Comparison of ENCODE assay signal across 8 cellular contexts in genomic region chr21:41952568-41953248, GRCh38. TPM values are rescaled to one million over a fixed set of nuclear protein-coding genes. Genes with fewer than 3 reads are reported as not detected.
DNase-seq lines count a peak whose midpoint lies in the region; ATAC-seq and TF ChIP-seq lines count a peak whose summit lies in the region.

No MANE protein-coding gene starts in this region.

- no peaks in the 10 kb centered on the region for H3K36me3 Mint-ChIP-seq in CD4-positive, alpha-beta T cell (ENCODE audit: low read depth)
- no peaks in the 10 kb centered on the region for H3K36me3 Mint-ChIP-seq in naive thymus-derived CD8-positive, alpha-beta T cell

- H3K27me3 ChIP-seq in CD4-positive, alpha-beta T cell (ENCODE audit: control insufficient read depth, insufficient read depth, low read length): no peaks in the 10 kb centered on the region
- peaks cover 32% of the 10 kb centered on the region for H3K27me3 ChIP-seq in ectodermal cell (ENCODE audit: control insufficient read depth, insufficient read depth, low read length, poor library complexity, severe bottlenecking)

- DNase-seq in CD4-positive, alpha-beta T cell: no peak
- no peak for DNase-seq in NB4 (ENCODE audit: low read depth)
- DNase-seq in naive thymus-derived CD8-positive, alpha-beta T cell: no peak
- no peak for DNase-seq in NCI-H446 (lab: John Stamatoyannopoulos, UW)
- DNase-seq in cerebellar nuclear complex (lab: John Stamatoyannopoulos, UW): no peak

- no peaks in the 10 kb centered on the region for H3K9me3 ChIP-seq in CD4-positive, alpha-beta T cell (ENCODE audit: control insufficient read depth, low read length)
- no peaks in the 10 kb centered on the region for H3K9me3 ChIP-seq in ectodermal cell (ENCODE audit: control insufficient read depth, low read length)

- WGBS in ectodermal cell, 2 experiments: 44 to 46% methylated on average over 30 of the region's 30 CpGs

- no peak for TF ChIP-seq POLR2A in NB4 (IDR thresholded peaks at IDR 0.05; ENCODE audit: extremely low read depth, insufficient read length)

- H3K27me3 Mint-ChIP-seq in CD4-positive, alpha-beta T cell: peaks cover 22% of the 10 kb centered on the region
- H3K27me3 Mint-ChIP-seq in naive thymus-derived CD8-positive, alpha-beta T cell: peaks cover 6 to 23% (median 12%) of the 10 kb centered on the region in 5 donors

- ATAC-seq in CD4-positive, alpha-beta T cell (ENCODE audit: poor library complexity): no peak
- peak; percentile 7 to 9 for ATAC-seq in naive thymus-derived CD8-positive, alpha-beta T cell
- ATAC-seq in GM19023 (IDR thresholded peaks at IDR 0.05; ENCODE audit: unreplicated experiment): no peak
- ATAC-seq in HG02759 (IDR thresholded peaks at IDR 0.05; ENCODE audit: unreplicated experiment): no peak

- H3K4me3 ChIP-seq in NB4 (ENCODE audit: low read depth, low read length): peak overlapping the region; percentile 40
- peak overlapping the region; percentile 56 for H3K4me3 ChIP-seq in ectodermal cell (ENCODE audit: insufficient read depth, low read depth, low read length)

- no peaks in the 10 kb centered on the region for H3K9me3 Mint-ChIP-seq in CD4-positive, alpha-beta T cell
- no peaks in the 10 kb centered on the region for H3K9me3 Mint-ChIP-seq in naive thymus-derived CD8-positive, alpha-beta T cell

- H3K4me1 ChIP-seq in ectodermal cell (ENCODE audit: control insufficient read depth, insufficient read depth, low read length): peaks cover 28% of the 10 kb centered on the region

- H3K27ac Mint-ChIP-seq in CD4-positive, alpha-beta T cell: no peak overlapping the region
- peak overlapping the region in 3 of 10 donors; percentile 37 to 51 (median 46) for H3K27ac Mint-ChIP-seq in naive thymus-derived CD8-positive, alpha-beta T cell

- peak overlapping the region; percentile 42 for H3K4me3 Mint-ChIP-seq in CD4-positive, alpha-beta T cell
- H3K4me3 Mint-ChIP-seq in naive thymus-derived CD8-positive, alpha-beta T cell: peak overlapping the region; percentile 52 to 78 (median 68)

- CTCF ChIA-PET in CD4-positive, alpha-beta T cell (lab: Charles Lee): no interaction called here

- no peak for TF ChIP-seq CTCF in CD4-positive, alpha-beta T cell (IDR thresholded peaks at IDR 0.05)
- no peak for TF ChIP-seq CTCF in NB4 (IDR thresholded peaks at IDR 0.05; ENCODE audit: low read depth, low read length)

- POLR2A ChIA-PET in CD4-positive, alpha-beta T cell (lab: Charles Lee): no interaction called here
- POLR2A ChIA-PET in naive thymus-derived CD8-positive, alpha-beta T cell (lab: Charles Lee): no interaction called here

- no peaks in the 10 kb centered on the region for H3K36me3 ChIP-seq in ectodermal cell (ENCODE audit: control insufficient read depth, insufficient read depth, low read length)

- intact Hi-C loops in CD4-positive, alpha-beta T cell (cut with DNase I, micrococcal nuclease): no loop called here

- peaks cover 24% of the 10 kb centered on the region for H3K4me1 Mint-ChIP-seq in CD4-positive, alpha-beta T cell (ENCODE audit: low read depth)
- peaks cover 12 to 19% (median 18%) of the 10 kb centered on the region in 4 donors for H3K4me1 Mint-ChIP-seq in naive thymus-derived CD8-positive, alpha-beta T cell

- no peak overlapping the region for H3K27ac ChIP-seq in CD4-positive, alpha-beta T cell (ENCODE audit: low read depth, low read length)
- no peak overlapping the region for H3K27ac ChIP-seq in ectodermal cell (ENCODE audit: insufficient read depth, low read depth, low read length, poor library complexity, severe bottlenecking)

RNA-seq across cellular contexts. Expression of gene C2CD2, which starts 1.1 kb away (rescaled TPM):
- 1 to 10 TPM; 8.2 to 8.8 TPM for total RNA-seq in CD4-positive, alpha-beta T cell
- polyA plus RNA-seq in ectodermal cell (2013, experiment 1 of 4): 16.8 TPM
- polyA plus RNA-seq in ectodermal cell (2013, experiment 2 of 4): 19.4 TPM
- 12.9 TPM for polyA plus RNA-seq in ectodermal cell (2013, experiment 3 of 4)
- polyA plus RNA-seq in ectodermal cell (2013, experiment 4 of 4): 15.3 TPM
- 10 to 100 TPM; 13.0 to 14.6 TPM for total RNA-seq in naive thymus-derived CD8-positive, alpha-beta T cell
- polyA plus RNA-seq in naive thymus-derived CD8-positive, alpha-beta T cell: 1 to 10 TPM; 2.4 to 3.7 (median 2.8) TPM

RNA-seq across cellular contexts. Expression of gene ZBTB21, which starts 57.5 kb away (rescaled TPM):
- total RNA-seq in CD4-positive, alpha-beta T cell: 100 to 1,000 TPM; 132 to 139 TPM
- 16.8 TPM for polyA plus RNA-seq in ectodermal cell (2013, experiment 1 of 4)
- polyA plus RNA-seq in ectodermal cell (2013, experiment 2 of 4): 14.1 TPM
- polyA plus RNA-seq in ectodermal cell (2013, experiment 3 of 4): 14.5 TPM
- polyA plus RNA-seq in ectodermal cell (2013, experiment 4 of 4): 16.3 TPM
- 10 to 100 TPM; 29.4 to 33.3 TPM for total RNA-seq in naive thymus-derived CD8-positive, alpha-beta T cell
- 1 to 10 TPM; 4.2 to 6.3 (median 4.7) TPM for polyA plus RNA-seq in naive thymus-derived CD8-positive, alpha-beta T cell

Comparison
In these comparisons a context has a peak if more than half of its experiments do, and no peak if none do; other contexts are left out.
1. ATAC-seq: peak in naive thymus-derived CD8-positive, alpha-beta T cell (2 of 2); none in CD4-positive, alpha-beta T cell (single experiment), GM19023 (single experiment) and HG02759 (single experiment).